Comparison of ENCODE assay signal across 16 cellular contexts in genomic region chr22:49046000-49046545, GRCh38.
DNase-seq lines count a peak whose midpoint lies in the region; ATAC-seq, FAIRE-seq and TF ChIP-seq lines count a peak whose summit lies in the region.
"Had no signal": no experiment of that assay in that cellular context is flagged by ENCODE, and none has a peak within 500 bp of the region (broad histone marks: within the 10 kb centered on the region; RNA-seq: fewer than 3 reads in every experiment).

No MANE protein-coding gene starts in this region.

- TF ChIP-seq CTCF in HepG2 (CRISPR knock-in tag; IDR thresholded peaks at IDR 0.05): no peak
- TF ChIP-seq CTCF in right lobe of liver (IDR thresholded peaks at IDR 0.05): no peak
- no peak for TF ChIP-seq CTCF in chondrocyte (IDR thresholded peaks at IDR 0.05)

- H3K27ac ChIP-seq in HepG2 (ENCODE audit: extremely low read length, insufficient read depth, low read length) (no peak overlapping the region), right lobe of liver (no peak overlapping the region), Karpas-422 (ENCODE audit: low read length) (no peak overlapping the region)

- ATAC-seq in HepG2: no peak
- no peak for ATAC-seq in right lobe of liver

- H3K4me1 ChIP-seq in HepG2 (ENCODE audit: insufficient read depth, low read length) (no peaks in the 10 kb centered on the region), right lobe of liver (no peaks in the 10 kb centered on the region), Karpas-422 (ENCODE audit: low read length) (peaks cover 8% of the 10 kb centered on the region)
- H3K4me1 ChIP-seq: Caco-2 had no signal

- in situ Hi-C loops in HepG2 (cut with HindIII; ENCODE audit: extremely low pct_ligation_motif_present, low pct_unique_long_range_greater_than_20kb): no loop called here

- no TSS peak for BruUV-seq in HepG2 (replicated peaks; lab: Mats Ljungman, UMichigan)

- H3K9me2 ChIP-seq in Karpas-422 (replicated peaks; ENCODE audit: insufficient read depth, low read length): no peaks in the 10 kb centered on the region

- POLR2A ChIA-PET in HepG2 (lab: Yijun Ruan, JAX): no interaction called here

- H3K27me3 ChIP-seq in HepG2 (ENCODE audit: control insufficient read depth in 1 of 2, insufficient read depth in 2 of 2, low read length in 2 of 2) (peaks cover 7 to 84% of the 10 kb centered on the region in 2 experiments; a peak in 4 of 5 replicates), right lobe of liver (no peaks in the 10 kb centered on the region), Karpas-422 (ENCODE audit: low read length) (no peaks in the 10 kb centered on the region)

- TF ChIP-seq EP300 in HepG2 (IDR thresholded peaks at IDR 0.05; ENCODE audit: low read depth in 2 of 2, low read length in 2 of 2) (no peak), HepG2 (CRISPR knock-in tag; IDR thresholded peaks at IDR 0.05; ENCODE audit: borderline replicate concordance) (no peak)

- no peaks in the 10 kb centered on the region for H3K36me3 Mint-ChIP-seq in chondrocyte (ENCODE audit: low read depth)
- H3K36me3 Mint-ChIP-seq: CD14-positive monocyte; CD8-positive, alpha-beta memory T cell had no signal

- no peak for TF ChIP-seq POLR2A in HepG2 (IDR thresholded peaks at IDR 0.05; ENCODE audit: insufficient read depth in 1 of 2, low read depth in 2 of 2, low read length in 2 of 2)
- TF ChIP-seq POLR2A in right lobe of liver (IDR thresholded peaks at IDR 0.05): no peak

- no peaks in the 10 kb centered on the region for H3K9me3 Mint-ChIP-seq in chondrocyte (ENCODE audit: low read depth)
- H3K9me3 Mint-ChIP-seq: CD8-positive, alpha-beta memory T cell had no signal

- no peak overlapping the region for H3K4me2 ChIP-seq in HepG2 (ENCODE audit: low read depth, low read length)
- H3K4me2 ChIP-seq in Karpas-422 (ENCODE audit: low read depth, low read length, poor library complexity, severe bottlenecking): no peak overlapping the region

- 5% methylated on average over 4 of the region's 9 CpGs for WGBS in HepG2 (ENCODE audit: low lambda C conversion rate)
- WGBS in right lobe of liver (ENCODE audit: insufficient coverage, low coverage, low lambda C conversion rate, missing lambda C conversion rate): 26% methylated on average over 3 of the region's 9 CpGs

- intact Hi-C loops in HepG2 (cut with micrococcal nuclease; ENCODE audit: unreplicated experiment): loop anchor here (1.0 kb wide), 1 partner anchor 259 kb away; no protein-coding TSS in a partner anchor
- intact Hi-C loops in right lobe of liver (cut with DNase I): loop anchor here (5.0 kb wide), 1 partner anchor 256 kb away; no protein-coding TSS in a partner anchor
- intact Hi-C loops in posterior vena cava (cut with DNase I): no loop called here

- no peak overlapping the region for H3K4me3 Mint-ChIP-seq in chondrocyte (ENCODE audit: unreplicated experiment)
- H3K4me3 Mint-ChIP-seq: B cell; CD14-positive monocyte; CD8-positive, alpha-beta memory T cell had no signal

- H3K4me3 ChIP-seq in HepG2 (replicated peaks in 1 of 3; ENCODE audit: insufficient read depth in 1 of 3, low read depth in 2 of 3, low read length in 3 of 3): no peak overlapping the region
- no peak overlapping the region for H3K4me3 ChIP-seq in right lobe of liver
- no peak overlapping the region; the same call in 1 of the 2 replicates for H3K4me3 ChIP-seq in Karpas-422 (ENCODE audit: low read length)

- FAIRE-seq in HepG2 (lab: Jason Lieb, UNC): no peak
- FAIRE-seq: H54, HTR-8/SVneo had no signal

- H3K4me1 Mint-ChIP-seq in chondrocyte (ENCODE audit: low read depth): peaks cover 14% of the 10 kb centered on the region
- H3K4me1 Mint-ChIP-seq: B cell; CD14-positive monocyte; CD8-positive, alpha-beta memory T cell had no signal

- CTCF ChIA-PET in HepG2 (lab: Yijun Ruan, JAX; ENCODE audit: low intra/inter-chr PET ratio, low total read pairs): interaction anchor here (0.7 to 2.0 kb wide), 3 partner anchors 253 to 586 kb away, joined by 3 to 26 read pairs (median 4); no protein-coding TSS in a partner anchor

- H3K9me3 ChIP-seq in HepG2 (ENCODE audit: low read length) (no peaks in the 10 kb centered on the region), right lobe of liver (no peaks in the 10 kb centered on the region), Karpas-422 (ENCODE audit: low read length) (no peaks in the 10 kb centered on the region)
- H3K9me3 ChIP-seq: Caco-2 had no signal

- H2AFZ ChIP-seq in HepG2 (ENCODE audit: low read length) (no peak overlapping the region), Karpas-422 (ENCODE audit: low read length) (no peak overlapping the region)

- TF ChIP-seq RAD21 in HepG2 (CRISPR knock-in tag; IDR thresholded peaks at IDR 0.05): no peak

- DNase-seq in HepG2 (ENCODE audit: low spot score) (no peak), right lobe of liver (no peak), Karpas-422 (no peak), chondrocyte (ENCODE audit: low spot score) (peak; percentile 84), posterior vena cava (ENCODE audit: low spot score) (peak; percentile 28), kidney glomerular epithelial cell (lab: John Stamatoyannopoulos, UW) (no peak), GF-D8 (lab: John Stamatoyannopoulos, UW) (no peak)
- no peak for DNase-seq in NK-92 treated with Interleukin-12 subunit alpha and Interleukin-12 subunit beta, amount 100 ng/mL, for 24 hours (lab: John Stamatoyannopoulos, UW)
- DNase-seq: 8988T; CD8-positive, alpha-beta memory T cell; GDM1 had no signal

- no peak overlapping the region for H3K27ac Mint-ChIP-seq in chondrocyte (ENCODE audit: unreplicated experiment)
- H3K27ac Mint-ChIP-seq: B cell; CD14-positive monocyte; CD8-positive, alpha-beta memory T cell had no signal

- H3K9ac ChIP-seq in HepG2 (ENCODE audit: insufficient read depth, low read depth, low read length) (no peak overlapping the region), Karpas-422 (ENCODE audit: low read length) (peak overlapping the region; percentile 24; the same call in 1 of the 2 replicates)

- H3K27me3 Mint-ChIP-seq in chondrocyte (ENCODE audit: low read depth): peaks cover 27% of the 10 kb centered on the region
- H3K27me3 Mint-ChIP-seq: B cell had no signal

- H3K36me3 ChIP-seq in HepG2 (replicated peaks in 1 of 2; ENCODE audit: control insufficient read depth in 1 of 2, insufficient read depth in 2 of 2, low read length in 2 of 2) (no peaks in the 10 kb centered on the region), right lobe of liver (no peaks in the 10 kb centered on the region), Karpas-422 (ENCODE audit: insufficient read depth, low read length) (no peaks in the 10 kb centered on the region)

- H3K79me2 ChIP-seq in HepG2 (ENCODE audit: insufficient read depth, low read length): no peaks in the 10 kb centered on the region
- H3K79me2 ChIP-seq in Karpas-422 (ENCODE audit: low read length): no peaks in the 10 kb centered on the region

- H4K20me1 ChIP-seq in HepG2 (ENCODE audit: insufficient read depth, low read length) (no peaks in the 10 kb centered on the region), Karpas-422 (ENCODE audit: insufficient read depth, low read depth, low read length) (no peaks in the 10 kb centered on the region)

TF ChIP-seq in HepG2, 621 proteins besides CTCF, POLR2A, EP300 and RAD21:
- TF ChIP-seq CREB1 (IDR thresholded peaks at IDR 0.05) (peak; percentile 58), CREB1 (CRISPR knock-in tag; IDR thresholded peaks at IDR 0.05) (no peak), ZNF589 (CRISPR knock-in tag; conservative IDR thresholded peaks at IDR 0.05) (no peak), ZNF10 (CRISPR knock-in tag; IDR thresholded peaks at IDR 0.05; ENCODE audit: borderline replicate concordance, low read depth) (no peak)

Comparison
In these comparisons a context has a peak if more than half of its experiments do, and no peak if none do; other contexts are left out.
1. DNase-seq: peak in chondrocyte (single experiment) and posterior vena cava (single experiment); none in HepG2 (single experiment), right lobe of liver (0 of 3), Karpas-422 (single experiment), kidney glomerular epithelial cell (single experiment), NK-92 treated with Interleukin-12 subunit alpha and Interleukin-12 subunit beta, amount 100 ng/mL, for 24 hours (single experiment) and GF-D8 (single experiment).
2. intact Hi-C loops: an anchor here in HepG2 (1.0 kb wide) and right lobe of liver (5.0 kb wide); none called in posterior vena cava.